14 cellular contexts compared by ENCODE assay signal in the genomic region with DNA sequence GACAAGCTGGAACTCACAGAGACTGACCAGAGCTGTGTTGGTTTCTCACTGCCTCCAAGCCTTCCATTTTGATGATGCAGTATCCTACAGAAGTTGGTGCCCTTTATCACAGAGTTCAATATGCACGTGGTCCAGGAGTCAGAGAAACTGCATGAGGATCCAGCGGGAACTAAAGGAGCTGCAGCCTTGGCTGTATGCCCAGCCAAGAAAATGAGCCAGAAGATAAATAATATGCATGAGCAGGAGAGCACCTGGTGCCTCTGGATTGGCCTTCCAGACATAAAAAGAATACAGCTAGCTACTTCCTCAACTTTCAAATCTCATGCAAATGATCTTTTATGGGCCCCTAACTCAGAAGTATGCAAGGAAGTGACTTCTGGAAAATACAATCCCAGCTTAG. TPM values are rescaled to one million over a fixed set of nuclear protein-coding genes. Genes with fewer than 3 reads are reported as not detected.
DNase-seq lines count a peak whose midpoint lies in the region; FAIRE-seq and TF ChIP-seq lines count a peak whose summit lies in the region.
"Had no signal": no experiment of that assay in that cellular context is flagged by ENCODE, and none has a peak within 500 bp of the region (broad histone marks: within the 10 kb centered on the region; RNA-seq: fewer than 3 reads in every experiment).

No MANE protein-coding gene starts in this region.

- TF ChIP-seq EP300 in transverse colon (IDR thresholded peaks at IDR 0.05; ENCODE audit: low read depth), result no peak

- H3K27ac ChIP-seq in breast epithelium (no peak overlapping the region), transverse colon (no peak overlapping the region)
- H3K27ac ChIP-seq: KMS-11, PC-9 had no signal

- in situ Hi-C loops in transverse colon (cut with MboI; ENCODE audit: low pct_ligation_motif_present in 1 of 4, low pct_unique_long_range_greater_than_20kb in 1 of 4, low sequenced_read_pairs in 3 of 4), result no loop called here

- H3K9me3 ChIP-seq in breast epithelium, result no peaks in the 10 kb centered on the region
- no peaks in the 10 kb centered on the region for H3K9me3 ChIP-seq in transverse colon

- H3K4me1 Mint-ChIP-seq in MCF 10A (ENCODE audit: insufficient read depth, unreplicated experiment), result no peaks in the 10 kb centered on the region
- H3K4me1 Mint-ChIP-seq: immature natural killer cell had no signal

- TF ChIP-seq CTCF in MCF 10A (IDR thresholded peaks at IDR 0.05; ENCODE audit: unreplicated experiment) (no peak), breast epithelium (IDR thresholded peaks at IDR 0.05) (no peak), epithelial cell of esophagus (IDR thresholded peaks at IDR 0.05; ENCODE audit: insufficient read depth, low read depth, low read length, missing control alignments) (no peak), transverse colon (IDR thresholded peaks at IDR 0.05) (no peak)

- CTCF ChIA-PET in MCF 10A (lab: Yijun Ruan, JAX), result interaction anchor here (0.9 to 2.5 kb wide), 4 partner anchors 23 to 209 kb away, joined by 3 to 12 read pairs (median 8); no protein-coding TSS in a partner anchor

- H3K27me3 ChIP-seq in breast epithelium (no peaks in the 10 kb centered on the region), transverse colon (no peaks in the 10 kb centered on the region)

- TF ChIP-seq POLR2A in breast epithelium (IDR thresholded peaks at IDR 0.05) (no peak), transverse colon (IDR thresholded peaks at IDR 0.05) (no peak), H54 (IDR thresholded peaks at IDR 0.05; ENCODE audit: low read depth, low read length) (no peak)

- DNase-seq in MCF 10A (ENCODE audit: unreplicated experiment) (peak; percentile 40), breast epithelium (ENCODE audit: low spot score in 2 of 2) (no peak), NCI-H510A treated with DMSO at 0.1 percent for 48 hours (lab: John Stamatoyannopoulos, UW) (peak; percentile 45), epithelial cell of esophagus (ENCODE audit: low read depth) (peak; percentile 20), transverse colon (peak; percentile 53), H54 (ENCODE audit: insufficient read length, low spot score) (no peak), GM03348 (ENCODE audit: low spot score) (no peak), foreskin melanocyte (no peak)
- DNase-seq: activated CD8-positive, alpha-beta memory T cell treated with anti-CD3 and anti-CD28 coated beads, Interleukin-2, amount 50 U/mL, for 4 hours; immature natural killer cell; PC-9 had no signal

- BruUV-seq in MCF 10A (replicated peaks; lab: Mats Ljungman, UMichigan), result no TSS peak

- no peak overlapping the region for H3K27ac Mint-ChIP-seq in MCF 10A (ENCODE audit: low read depth, unreplicated experiment)
- H3K27ac Mint-ChIP-seq: immature natural killer cell; stimulated activated memory B cell treated with anti-CD40 and anti-IgM and Interleukin-4, amounts not matched to agents 10 μg/mL and 1 μg/mL and 100 μg/mL, for 72 hours had no signal

- no peak for FAIRE-seq in H54 (lab: Jason Lieb, UNC)
- FAIRE-seq: H1 had no signal

- POLR2A ChIA-PET in MCF 10A (lab: Yijun Ruan, JAX), result no interaction called here

- intact Hi-C loops in MCF 10A (cut with micrococcal nuclease), result no loop called here
- intact Hi-C loops in breast epithelium (cut with DNase I; ENCODE audit: low total_unique reads), result no loop called here
- intact Hi-C loops in transverse colon (cut with DNase I; ENCODE audit: low total_unique reads), result no loop called here

- H3K36me3 ChIP-seq in breast epithelium (no peaks in the 10 kb centered on the region), transverse colon (no peaks in the 10 kb centered on the region)

- H3K27me3 Mint-ChIP-seq in MCF 10A (ENCODE audit: insufficient read depth, unreplicated experiment), result no peaks in the 10 kb centered on the region

- no peak overlapping the region for H3K4me3 ChIP-seq in breast epithelium
- no peak overlapping the region for H3K4me3 ChIP-seq in epithelial cell of esophagus (ENCODE audit: low read length)
- H3K4me3 ChIP-seq in transverse colon, result no peak overlapping the region
- H3K4me3 ChIP-seq: PC-9 had no signal

- no peaks in the 10 kb centered on the region for H3K36me3 Mint-ChIP-seq in MCF 10A (ENCODE audit: insufficient read depth, unreplicated experiment)
- H3K36me3 Mint-ChIP-seq: immature natural killer cell; stimulated activated memory B cell treated with anti-CD40 and anti-IgM and Interleukin-4, amounts not matched to agents 10 μg/mL and 1 μg/mL and 100 μg/mL, for 72 hours had no signal

- no peak overlapping the region for H3K4me3 Mint-ChIP-seq in MCF 10A (ENCODE audit: unreplicated experiment)
- H3K4me3 Mint-ChIP-seq: immature natural killer cell; stimulated activated memory B cell treated with anti-CD40 and anti-IgM and Interleukin-4, amounts not matched to agents 10 μg/mL and 1 μg/mL and 100 μg/mL, for 72 hours had no signal

- no peaks in the 10 kb centered on the region for H3K4me1 ChIP-seq in breast epithelium
- H3K4me1 ChIP-seq in transverse colon, result peaks cover 0 to 3% (median 0%) of the 10 kb centered on the region in 4 donors

- 19 to 20% methylated on average over 2 of the region's 2 CpGs for WGBS in transverse colon (ENCODE audit: low coverage in 1 of 2), 2 donors

- no peaks in the 10 kb centered on the region for H3K9me3 Mint-ChIP-seq in MCF 10A (ENCODE audit: unreplicated experiment)

RNA-seq across cellular contexts. Expression of a gene that starts 44.3 kb away (rescaled TPM):
- total RNA-seq in MCF 10A (2022) (0.98 and 1.2 TPM in 2 replicates), breast epithelium (1 to 10 TPM; 3.4 to 5.2 (median 4.0) TPM), transverse colon (10 to 100 TPM in 2 of 4 donors, 1 to 10 TPM in 2; 3.3 to 19.5 (median 7.5) TPM)

Comparison
In these comparisons a context has a peak if more than half of its experiments do, and no peak if none do; other contexts are left out.
1. DNase-seq: peak in MCF 10A (single experiment), NCI-H510A treated with DMSO at 0.1 percent for 48 hours (single experiment), epithelial cell of esophagus (single experiment) and transverse colon (single experiment); none in breast epithelium (0 of 2), H54 (single experiment), GM03348 (single experiment) and foreskin melanocyte (single experiment).